ENCODE assay signal across 9 cellular contexts in the genomic region with DNA sequence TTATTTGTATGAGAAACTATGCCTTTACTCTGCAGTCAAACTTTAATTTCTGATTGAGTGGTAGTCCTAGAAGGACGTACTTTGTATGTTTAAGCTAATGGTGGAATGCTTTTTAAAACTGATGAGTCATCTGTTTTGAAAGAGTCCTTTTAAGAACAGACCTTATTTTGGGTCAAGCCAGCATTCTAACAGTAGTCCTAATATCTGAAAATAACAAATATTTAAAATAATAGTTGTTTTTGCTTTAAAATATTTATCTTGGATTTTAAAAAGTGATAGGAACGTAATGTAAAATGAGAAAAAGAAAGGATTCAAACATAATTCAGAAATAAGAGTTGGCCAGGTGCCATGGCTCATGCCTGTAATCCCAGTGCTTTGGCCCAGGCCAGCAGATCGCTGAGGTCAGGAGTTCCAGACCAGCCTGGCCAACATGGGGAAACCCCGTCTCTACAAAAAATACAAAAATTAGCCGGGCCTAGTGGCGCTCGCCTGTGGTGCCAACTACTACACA. TPM values are rescaled to one million over a fixed set of nuclear protein-coding genes. Genes with fewer than 3 reads are reported as not detected.
A peak's percentile ranks its signal among the peaks of the same experiment; 100 is the strongest.
DNase-seq lines count a peak whose midpoint lies in the region; ATAC-seq and TF ChIP-seq lines count a peak whose summit lies in the region.
"Had no signal": no experiment of that assay in that cellular context is flagged by ENCODE, and none has a peak within 500 bp of the region (broad histone marks: within the 10 kb centered on the region; RNA-seq: fewer than 3 reads in every experiment).

No MANE protein-coding gene starts in this region.

- H3K9me3 ChIP-seq in Loucy (ENCODE audit: insufficient read depth, low read depth, low read length) = no peaks in the 10 kb centered on the region
- H3K9me3 ChIP-seq: Peyer's patch had no signal

- peaks cover 27% of the 10 kb centered on the region for H3K4me1 ChIP-seq in Loucy (ENCODE audit: insufficient read depth, low read length, poor library complexity, severe bottlenecking)

- H3K4me3 ChIP-seq in Loucy (ENCODE audit: low read length, poor library complexity, severe bottlenecking) = peak overlapping the region; percentile 81
- H3K4me3 ChIP-seq in brain microvascular endothelial cell (ENCODE audit: low read depth, low read length) = no peak overlapping the region

- no peaks in the 10 kb centered on the region for H3K36me3 ChIP-seq in Loucy (ENCODE audit: insufficient read depth, low read length)
- no peaks in the 10 kb centered on the region for H3K36me3 ChIP-seq in brain microvascular endothelial cell (replicated peaks)
- H3K36me3 ChIP-seq: Peyer's patch had no signal

- H3K27me3 ChIP-seq in Loucy (ENCODE audit: insufficient read depth, low read length, poor library complexity, severe bottlenecking) = no peaks in the 10 kb centered on the region
- H3K27me3 ChIP-seq in brain microvascular endothelial cell (replicated peaks) = no peaks in the 10 kb centered on the region
- H3K27me3 ChIP-seq: Peyer's patch had no signal

- in situ Hi-C loops in brain microvascular endothelial cell (cut with HindIII; ENCODE audit: low pct_ligation_motif_present, low sequenced_read_pairs) (no loop called here), GM13976 (cut with MboI; ENCODE audit: low sequenced_read_pairs, unreplicated experiment) (no loop called here)

- peak overlapping the region; percentile 75 for H3K27ac ChIP-seq in brain microvascular endothelial cell

- TF ChIP-seq CTCF in Loucy (conservative IDR thresholded peaks at IDR 0.05; ENCODE audit: low read length) (no peak), brain microvascular endothelial cell (IDR thresholded peaks at IDR 0.05; ENCODE audit: low read depth, low read length, missing control alignments) (no peak), GM13976 (IDR thresholded peaks at IDR 0.05; ENCODE audit: borderline replicate concordance, control extremely low read depth, extremely low read depth, insufficient read depth, missing control alignments) (no peak)

- H3K9ac ChIP-seq in Loucy (ENCODE audit: low read depth, low read length, poor library complexity, severe bottlenecking) = peak overlapping the region; percentile 75

- ATAC-seq in HG03571 (IDR thresholded peaks at IDR 0.05; ENCODE audit: unreplicated experiment) (no peak), GM21529 (IDR thresholded peaks at IDR 0.05; ENCODE audit: unreplicated experiment) (no peak), GM21619 (IDR thresholded peaks at IDR 0.05; ENCODE audit: unreplicated experiment) (no peak)

- no peak overlapping the region for H2AFZ ChIP-seq in Loucy (ENCODE audit: low read length)

- H3F3A ChIP-seq in Loucy (ENCODE audit: low read depth) = no peaks in the 10 kb centered on the region

- peaks cover 35% of the 10 kb centered on the region for H3K79me2 ChIP-seq in Loucy (ENCODE audit: insufficient read depth, low read length)

- H4K20me1 ChIP-seq in Loucy (ENCODE audit: insufficient read depth, low read length, poor library complexity, severe bottlenecking) = peaks cover 28% of the 10 kb centered on the region

- DNase-seq in DMS 273 treated with DMSO at 0.1 percent for 48 hours (lab: John Stamatoyannopoulos, UW) (peak; percentile 53), brain microvascular endothelial cell (no peak), lung microvascular endothelial cell (ENCODE audit: low read depth in 2 of 2) (peak; percentile 15 to 16), GM13976 (ENCODE audit: low spot score) (no peak)

- H3K4me2 ChIP-seq in Loucy (ENCODE audit: low read depth, low read length, poor library complexity, severe bottlenecking) = peak overlapping the region; percentile 84

- no peaks in the 10 kb centered on the region for H3K9me2 ChIP-seq in Loucy (replicated peaks; ENCODE audit: low read depth, low read length)

RNA-seq across cellular contexts. Expression of gene LRRC58, which starts 1.3 kb away (rescaled TPM):
- total RNA-seq in lung microvascular endothelial cell = 6.9 and 7.8 TPM in 2 replicates

Comparison
In these comparisons a context has a peak if more than half of its experiments do, and no peak if none do; other contexts are left out.
1. DNase-seq: peak in DMS 273 treated with DMSO at 0.1 percent for 48 hours (single experiment) and lung microvascular endothelial cell (2 of 2); none in brain microvascular endothelial cell (single experiment) and GM13976 (single experiment).